Comparison of ENCODE assay signal across 19 cellular contexts in the genomic region with DNA sequence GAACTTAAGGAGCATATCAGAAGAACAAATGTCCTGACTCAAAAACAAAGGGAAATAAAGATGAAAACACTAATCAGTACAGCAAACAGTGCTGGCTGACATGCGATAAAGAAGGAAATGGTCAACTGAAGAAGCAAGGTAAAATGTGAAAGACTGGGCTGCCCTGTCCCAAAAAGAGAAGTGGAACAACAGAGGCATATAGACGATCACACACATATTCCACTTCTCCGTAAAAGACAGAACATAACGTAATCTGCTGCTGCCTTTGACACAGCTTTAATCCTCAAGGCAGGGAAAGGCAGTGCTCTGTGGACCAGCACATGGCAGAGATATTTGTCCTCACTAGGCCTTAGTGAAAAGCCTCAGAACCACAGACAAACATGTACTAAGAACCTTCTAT.
"Had no signal": no experiment of that assay in that cellular context is flagged by ENCODE, and none has a peak within 500 bp of the region (broad histone marks: within the 10 kb centered on the region; RNA-seq: fewer than 3 reads in every experiment).

No MANE protein-coding gene starts in this region.

- H3K9me3 Mint-ChIP-seq: activated CD8-positive, alpha-beta T cell treated with anti-CD3 and anti-CD28 coated beads for 36 hours; neural crest cell had no signal

- H3K4me3 Mint-ChIP-seq: activated CD4-positive, alpha-beta T cell treated with anti-CD3 and anti-CD28 coated beads for 36 hours; activated CD8-positive, alpha-beta T cell treated with anti-CD3 and anti-CD28 coated beads for 36 hours; activated naive CD8-positive, alpha-beta T cell; neural crest cell had no signal

- ATAC-seq: activated CD4-positive, alpha-beta T cell treated with anti-CD3 and anti-CD28 coated beads for 36 hours; activated CD8-positive, alpha-beta T cell treated with anti-CD3 and anti-CD28 coated beads for 36 hours; foreskin keratinocyte had no signal

- H3K4me3 ChIP-seq: ovary, sigmoid colon, spleen, tibial artery, uterus had no signal

- H3K4me1 Mint-ChIP-seq: neural crest cell had no signal

- H3K9me3 ChIP-seq: ovary, sigmoid colon, spleen, tibial artery, uterus had no signal

- H3K27me3 ChIP-seq: brain microvascular endothelial cell, foreskin keratinocyte, ovary, sigmoid colon, spleen, tibial artery, uterus had no signal

- H3K27ac Mint-ChIP-seq: activated CD4-positive, alpha-beta T cell treated with anti-CD3 and anti-CD28 coated beads for 36 hours; activated CD8-positive, alpha-beta T cell treated with anti-CD3 and anti-CD28 coated beads for 36 hours; activated naive CD8-positive, alpha-beta T cell had no signal

- H3K4me1 ChIP-seq: sigmoid colon, tibial artery, uterus had no signal

- H3K27ac ChIP-seq: brain microvascular endothelial cell, foreskin keratinocyte, ovary, sigmoid colon, tibial artery, uterus, VCaP had no signal

- DNase-seq: activated CD4-positive, alpha-beta T cell treated with anti-CD3 and anti-CD28 coated beads for 36 hours; activated CD8-positive, alpha-beta T cell treated with anti-CD3 and anti-CD28 coated beads for 36 hours; activated effector memory CD4-positive, alpha-beta T cell treated with anti-CD3 and anti-CD28 coated beads, Interleukin-2, amount 50 U/mL, for 16 hours; activated T-cell treated with anti-CD3 and anti-CD28 coated beads, Interleukin-2, amount 50 U/mL, for 48 hours; brain microvascular endothelial cell; effector memory CD4-positive, alpha-beta T cell; glutamatergic neuron; kidney glomerular epithelial cell; ovary; sigmoid colon; spleen; T-helper 1 cell; T1000; tibial artery; uterus had no signal

- H3K36me3 ChIP-seq: brain microvascular endothelial cell, ovary, sigmoid colon, spleen, tibial artery, uterus had no signal

- H3K36me3 Mint-ChIP-seq: activated naive CD8-positive, alpha-beta T cell had no signal
